In the genomic region with DNA sequence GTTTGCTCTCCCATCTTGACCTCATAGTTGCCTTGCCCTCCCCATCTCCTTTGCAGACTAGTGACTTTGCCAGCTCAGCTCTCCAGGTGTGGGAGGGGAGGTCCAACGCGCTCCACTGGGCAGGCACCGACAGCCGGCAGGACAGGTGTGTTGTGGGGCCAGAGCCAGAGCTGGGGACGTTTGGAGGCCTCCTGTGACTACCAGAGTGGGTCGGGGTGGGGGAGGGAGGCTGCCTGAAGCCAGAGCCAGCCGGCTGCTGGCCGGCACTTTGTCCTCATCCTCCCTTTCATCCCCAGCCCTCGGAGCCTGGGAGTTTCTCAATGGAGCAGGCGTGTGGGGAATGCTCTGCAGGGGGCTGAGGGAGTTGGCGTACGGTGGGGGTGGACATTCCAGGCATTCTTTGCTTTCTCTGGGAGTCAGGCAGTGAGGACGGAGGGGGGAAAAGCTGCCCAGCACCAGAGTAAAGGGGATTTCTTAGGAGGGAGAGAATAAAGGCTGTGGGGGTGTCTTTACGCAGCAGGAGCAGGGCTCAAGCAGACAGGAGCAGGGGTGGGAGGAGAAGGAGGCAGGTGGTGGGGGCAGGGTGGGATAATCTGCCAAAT, we compare ENCODE assay signal across 8 cellular contexts. TPM values are rescaled to one million over a fixed set of nuclear protein-coding genes. Genes with fewer than 3 reads are reported as not detected.
DNase-seq lines count a peak whose midpoint lies in the region; ATAC-seq and TF ChIP-seq lines count a peak whose summit lies in the region.

No MANE protein-coding gene starts in this region.

- no peak for TF ChIP-seq CTCF in tibial nerve (IDR thresholded peaks at IDR 0.05)

- H3K4me3 ChIP-seq in adipocyte (ENCODE audit: low read length): peak overlapping the region; percentile 25
- no peak overlapping the region for H3K4me3 ChIP-seq in tibial nerve

- ATAC-seq in GM21367 (IDR thresholded peaks at IDR 0.05; ENCODE audit: unreplicated experiment): no peak

- DNase-seq in AG08396 (ENCODE audit: low spot score): peak; percentile 90
- peak; percentile 74 for DNase-seq in HuH-7.5 (ENCODE audit: low spot score)
- DNase-seq in adipocyte (ENCODE audit: low read depth): peak; percentile 88
- DNase-seq in iris pigment epithelial cell (ENCODE audit: low read depth): peak; percentile 97
- no peak for DNase-seq in tibial nerve (ENCODE audit: low spot score in 2 of 2)
- DNase-seq in HUDEP-2 (lab: John Stamatoyannopoulos, UW; ENCODE audit: unreplicated experiment in 76 of 76): no peak
- no peak for DNase-seq in NCI-H1694 treated with DMSO at 0.1 percent for 48 hours (lab: John Stamatoyannopoulos, UW)

- H3K27me3 ChIP-seq in adipocyte (replicated peaks; ENCODE audit: control insufficient read depth, insufficient read depth, low read length) (no peaks in the 10 kb centered on the region), tibial nerve (no peaks in the 10 kb centered on the region)

- H3K9me3 ChIP-seq in adipocyte (ENCODE audit: control insufficient read depth, low read length) (no peaks in the 10 kb centered on the region), tibial nerve (no peaks in the 10 kb centered on the region)

- 19 to 20% methylated on average over 14 of the region's 14 CpGs for WGBS in tibial nerve, 2 donors

- peaks cover 32% of the 10 kb centered on the region for H3K4me1 ChIP-seq in adipocyte (ENCODE audit: control insufficient read depth, insufficient read depth, low read length)
- H3K4me1 ChIP-seq in tibial nerve: peaks cover 0 to 20% (median 11%) of the 10 kb centered on the region in 4 donors

- H3K36me3 ChIP-seq in adipocyte (ENCODE audit: control insufficient read depth, insufficient read depth, low read length, severe bottlenecking) (peaks cover 34% of the 10 kb centered on the region), tibial nerve (peaks cover 0 to 38% (median 22%) of the 10 kb centered on the region in 3 donors)

- peak in 1 of 2 donors; percentile 67 for TF ChIP-seq EP300 in tibial nerve (IDR thresholded peaks at IDR 0.05)

- H3K27ac ChIP-seq in tibial nerve: peak overlapping the region; percentile 0 to 68 (median 66)

- TF ChIP-seq POLR2A in tibial nerve (IDR thresholded peaks at IDR 0.05): no peak

- H3K9ac ChIP-seq in adipocyte (ENCODE audit: low read length): peak overlapping the region; percentile 78

RNA-seq across cellular contexts. Expression of a gene that starts 20.2 kb away (rescaled TPM):
- 1 to 10 TPM in 3 of 4 donors, under 1 TPM in 1; 0.60 to 5.3 (median 2.7) TPM for total RNA-seq in tibial nerve

RNA-seq across cellular contexts. Expression of a gene that starts 55.4 kb away (rescaled TPM):
- total RNA-seq in tibial nerve: 1 to 10 TPM; 4.1 to 5.5 (median 4.6) TPM

Comparison
In these comparisons a context has a peak if more than half of its experiments do, and no peak if none do; other contexts are left out.
1. DNase-seq: peak in AG08396 (single experiment), HuH-7.5 (single experiment), adipocyte (single experiment) and iris pigment epithelial cell (single experiment); none in tibial nerve (0 of 2), HUDEP-2 (0 of 76) and NCI-H1694 treated with DMSO at 0.1 percent for 48 hours (single experiment).